In the genomic region with DNA sequence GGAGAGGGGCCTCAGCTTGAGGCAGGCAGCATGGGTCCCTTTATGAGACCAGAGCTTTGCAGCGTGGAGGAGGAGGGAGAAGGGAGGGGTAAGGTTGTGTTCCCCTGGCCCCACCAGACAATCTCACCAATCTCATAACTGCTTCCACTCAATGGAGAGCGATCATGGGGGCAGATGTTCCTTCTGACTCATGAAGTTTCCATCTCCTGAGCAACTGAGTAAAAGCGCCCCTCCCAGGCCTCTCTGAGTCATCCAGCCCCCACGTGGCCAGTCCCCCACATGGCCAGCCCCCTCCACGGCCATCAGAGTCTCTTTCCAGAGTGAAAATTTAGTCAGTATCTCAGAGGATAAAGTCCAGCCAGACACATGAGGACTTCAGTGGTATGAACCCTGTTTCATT, we compare ENCODE assay signal across 1 cellular context.
TF ChIP-seq lines count a peak whose summit lies in the region.

No MANE protein-coding gene starts in this region.

TF ChIP-seq in IMR-90, 13 proteins besides CTCF, POLR2A, EP300 and RAD21 (continued from another document):
- TF ChIP-seq, protein P1, sequence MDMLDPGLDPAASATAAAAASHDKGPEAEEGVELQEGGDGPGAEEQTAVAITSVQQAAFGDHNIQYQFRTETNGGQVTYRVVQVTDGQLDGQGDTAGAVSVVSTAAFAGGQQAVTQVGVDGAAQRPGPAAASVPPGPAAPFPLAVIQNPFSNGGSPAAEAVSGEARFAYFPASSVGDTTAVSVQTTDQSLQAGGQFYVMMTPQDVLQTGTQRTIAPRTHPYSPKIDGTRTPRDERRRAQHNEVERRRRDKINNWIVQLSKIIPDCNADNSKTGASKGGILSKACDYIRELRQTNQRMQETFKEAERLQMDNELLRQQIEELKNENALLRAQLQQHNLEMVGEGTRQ (IDR thresholded peaks at IDR 0.05; ENCODE audit: low read depth, low read length): peak; percentile 95
- TF ChIP-seq SMC3 (IDR thresholded peaks at IDR 0.05; ENCODE audit: low read depth, low read length): no peak
- no peak for TF ChIP-seq RCOR1 (IDR thresholded peaks at IDR 0.05; ENCODE audit: insufficient replicate concordance, low read length)
- TF ChIP-seq CHD1 (IDR thresholded peaks at IDR 0.05; ENCODE audit: low read depth, low read length): no peak
- no peak for TF ChIP-seq MAFK (IDR thresholded peaks at IDR 0.05; ENCODE audit: low read depth, low read length)
- TF ChIP-seq, protein P2, sequence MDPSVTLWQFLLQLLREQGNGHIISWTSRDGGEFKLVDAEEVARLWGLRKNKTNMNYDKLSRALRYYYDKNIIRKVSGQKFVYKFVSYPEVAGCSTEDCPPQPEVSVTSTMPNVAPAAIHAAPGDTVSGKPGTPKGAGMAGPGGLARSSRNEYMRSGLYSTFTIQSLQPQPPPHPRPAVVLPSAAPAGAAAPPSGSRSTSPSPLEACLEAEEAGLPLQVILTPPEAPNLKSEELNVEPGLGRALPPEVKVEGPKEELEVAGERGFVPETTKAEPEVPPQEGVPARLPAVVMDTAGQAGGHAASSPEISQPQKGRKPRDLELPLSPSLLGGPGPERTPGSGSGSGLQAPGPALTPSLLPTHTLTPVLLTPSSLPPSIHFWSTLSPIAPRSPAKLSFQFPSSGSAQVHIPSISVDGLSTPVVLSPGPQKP (IDR thresholded peaks at IDR 0.05; ENCODE audit: borderline replicate concordance, low read depth, low read length): no peak
- TF ChIP-seq MAZ (IDR thresholded peaks at IDR 0.05; ENCODE audit: borderline replicate concordance, low read depth, low read length): peak; percentile 79; the same call in 1 of the 2 replicates
- TF ChIP-seq NFE2L2 (IDR thresholded peaks at IDR 0.05; ENCODE audit: low read depth, low read length): no peak
